In the genomic region with DNA sequence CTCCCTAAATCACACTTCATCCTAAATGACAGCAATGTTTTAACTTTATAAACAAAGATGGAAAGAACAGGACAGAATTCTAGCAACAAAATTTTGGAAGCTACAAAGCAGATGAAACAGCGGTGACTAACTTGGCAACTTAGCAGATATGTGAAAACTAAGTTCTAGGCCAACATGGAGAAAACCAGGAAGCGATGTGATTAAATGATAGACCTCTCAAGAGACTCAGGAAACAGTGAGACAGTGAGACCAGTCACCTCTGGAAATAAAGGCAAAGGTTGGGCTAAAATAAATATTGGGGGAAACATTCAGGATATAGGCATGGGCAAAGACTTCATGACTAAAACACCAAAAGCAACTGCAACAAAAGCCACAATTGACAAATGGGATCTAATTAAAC, we compare ENCODE assay signal across 9 cellular contexts. TPM values are rescaled to one million over a fixed set of nuclear protein-coding genes. Genes with fewer than 3 reads are reported as not detected.
"Had no signal": no experiment of that assay in that cellular context is flagged by ENCODE, and none has a peak within 500 bp of the region (broad histone marks: within the 10 kb centered on the region; RNA-seq: fewer than 3 reads in every experiment).

No MANE protein-coding gene starts in this region.

- H3K9me3 ChIP-seq: HAP-1 had no signal

- H3K9me3 Mint-ChIP-seq: HFFc6 had no signal

- H3K4me1 Mint-ChIP-seq: IgD-negative memory B cell had no signal

- H3K4me3 Mint-ChIP-seq: HFFc6, IgD-negative memory B cell had no signal

- H3K4me1 ChIP-seq: HAP-1 had no signal

- H3K27ac ChIP-seq: HL-60 had no signal

- H3K36me3 ChIP-seq: HAP-1 had no signal

- DNase-seq: GOT3, H7, HFFc6, KBM-7 had no signal

- ATAC-seq: HCT116, HepG2 had no signal

- H3K27ac Mint-ChIP-seq: HFFc6, IgD-negative memory B cell had no signal

- FAIRE-seq: HepG2 had no signal

- H3K4me3 ChIP-seq: HAP-1 had no signal

RNA-seq across cellular contexts. Expression of gene ZBTB7C, which starts 24.4 kb away (rescaled TPM):
- total RNA-seq: HFFc6 had no signal
- polyA plus RNA-seq: IgD-negative memory B cell had no signal
